Comparison of ENCODE assay signal across 1 cellular context in the genomic region with DNA sequence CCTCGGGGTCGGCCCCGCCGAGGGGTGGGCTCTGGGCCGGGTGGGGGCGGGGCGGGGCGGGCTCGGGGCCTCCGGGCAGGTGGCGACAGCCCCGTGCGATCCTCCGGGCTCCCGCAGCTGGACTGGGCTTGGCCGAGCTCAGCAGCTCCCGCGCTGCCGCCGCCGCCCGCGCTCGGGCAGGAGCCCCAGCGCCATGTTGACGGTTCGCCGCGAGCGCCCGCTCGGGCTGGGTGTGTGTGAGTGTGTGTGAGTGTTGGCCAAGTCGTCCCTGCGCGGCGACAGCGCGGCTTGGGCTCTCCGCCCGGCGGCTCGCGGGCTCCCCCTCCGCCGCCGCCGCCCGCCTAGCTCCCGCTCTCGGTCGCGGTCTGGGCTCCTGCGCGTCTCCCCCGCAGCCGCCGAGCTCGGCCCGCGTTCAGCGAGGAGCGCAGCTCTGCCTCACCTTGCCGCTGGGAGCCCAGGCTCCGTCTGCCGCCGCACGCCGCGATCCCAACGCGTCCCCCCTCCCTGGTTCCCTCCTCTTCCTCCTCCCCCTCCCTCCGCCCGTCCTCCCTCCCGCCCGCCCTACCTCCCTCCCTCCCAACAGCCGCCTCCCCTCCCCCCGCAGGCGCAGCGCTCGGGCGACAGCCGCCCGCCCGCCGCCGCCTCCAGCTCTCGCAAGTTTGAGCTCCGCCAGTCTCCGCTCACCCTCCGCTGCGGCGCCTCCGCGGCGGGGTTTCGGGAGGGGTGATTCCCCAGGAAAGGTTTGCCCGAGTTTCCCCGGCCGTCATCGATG.
TF ChIP-seq lines count a peak whose summit lies in the region.

A gene (minus strand): TSS at position 467 of the 772 bp plus-strand sequence. CDS start 20,029 bp downstream, outside the sequence.

TF ChIP-seq in GM12878, 131 proteins besides CTCF, POLR2A, EP300 and RAD21 (continued from another document):
- TF ChIP-seq, protein P1, sequence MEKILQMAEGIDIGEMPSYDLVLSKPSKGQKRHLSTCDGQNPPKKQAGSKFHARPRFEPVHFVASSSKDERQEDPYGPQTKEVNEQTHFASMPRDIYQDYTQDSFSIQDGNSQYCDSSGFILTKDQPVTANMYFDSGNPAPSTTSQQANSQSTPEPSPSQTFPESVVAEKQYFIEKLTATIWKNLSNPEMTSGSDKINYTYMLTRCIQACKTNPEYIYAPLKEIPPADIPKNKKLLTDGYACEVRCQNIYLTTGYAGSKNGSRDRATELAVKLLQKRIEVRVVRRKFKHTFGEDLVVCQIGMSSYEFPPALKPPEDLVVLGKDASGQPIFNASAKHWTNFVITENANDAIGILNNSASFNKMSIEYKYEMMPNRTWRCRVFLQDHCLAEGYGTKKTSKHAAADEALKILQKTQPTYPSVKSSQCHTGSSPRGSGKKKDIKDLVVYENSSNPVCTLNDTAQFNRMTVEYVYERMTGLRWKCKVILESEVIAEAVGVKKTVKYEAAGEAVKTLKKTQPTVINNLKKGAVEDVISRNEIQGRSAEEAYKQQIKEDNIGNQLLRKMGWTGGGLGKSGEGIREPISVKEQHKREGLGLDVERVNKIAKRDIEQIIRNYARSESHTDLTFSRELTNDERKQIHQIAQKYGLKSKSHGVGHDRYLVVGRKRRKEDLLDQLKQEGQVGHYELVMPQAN (conservative IDR thresholded peaks at IDR 0.05), result peak; percentile 40; the same call in 1 of the 2 replicates
- TF ChIP-seq NR2C2 (IDR thresholded peaks at IDR 0.05; ENCODE audit: borderline replicate concordance, control insufficient read depth, insufficient read length, low read depth), result no peak
- no peak for TF ChIP-seq PML (IDR thresholded peaks at IDR 0.05; ENCODE audit: low read length)
- TF ChIP-seq EGR1 (IDR thresholded peaks at IDR 0.05; ENCODE audit: borderline replicate concordance in 1 of 2, low read depth in 2 of 2, low read length in 2 of 2), result peak in 1 of 2 experiments; percentile 9; a peak in 1 of 3 replicates
- TF ChIP-seq POLR2AphosphoS5 (IDR thresholded peaks at IDR 0.05; ENCODE audit: low read length), result peak; percentile 75; the same call in 1 of the 2 replicates
- TF ChIP-seq HCFC1 (IDR thresholded peaks at IDR 0.05; ENCODE audit: low read length), result no peak
- no peak for TF ChIP-seq SIN3A (IDR thresholded peaks at IDR 0.05; ENCODE audit: low read depth, low read length)
- no peak for TF ChIP-seq SIX5 (IDR thresholded peaks at IDR 0.05; ENCODE audit: low read depth, low read length, severe bottlenecking)
- TF ChIP-seq, protein P2, sequence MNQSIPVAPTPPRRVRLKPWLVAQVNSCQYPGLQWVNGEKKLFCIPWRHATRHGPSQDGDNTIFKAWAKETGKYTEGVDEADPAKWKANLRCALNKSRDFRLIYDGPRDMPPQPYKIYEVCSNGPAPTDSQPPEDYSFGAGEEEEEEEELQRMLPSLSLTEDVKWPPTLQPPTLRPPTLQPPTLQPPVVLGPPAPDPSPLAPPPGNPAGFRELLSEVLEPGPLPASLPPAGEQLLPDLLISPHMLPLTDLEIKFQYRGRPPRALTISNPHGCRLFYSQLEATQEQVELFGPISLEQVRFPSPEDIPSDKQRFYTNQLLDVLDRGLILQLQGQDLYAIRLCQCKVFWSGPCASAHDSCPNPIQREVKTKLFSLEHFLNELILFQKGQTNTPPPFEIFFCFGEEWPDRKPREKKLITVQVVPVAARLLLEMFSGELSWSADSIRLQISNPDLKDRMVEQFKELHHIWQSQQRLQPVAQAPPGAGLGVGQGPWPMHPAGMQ (IDR thresholded peaks at IDR 0.05; ENCODE audit: borderline replicate concordance), result no peak
- 0 out of 2 replicates have a peak, but pooled peaks have one; percentile 24 for TF ChIP-seq TAF1 (IDR thresholded peaks at IDR 0.05; ENCODE audit: borderline replicate concordance, low read depth, low read length)
- TF ChIP-seq BHLHE40 (IDR thresholded peaks at IDR 0.05; ENCODE audit: borderline replicate concordance in 1 of 2, low read depth in 2 of 2, low read length in 1 of 2), result peak in 1 of 2 experiments; percentile 51; a peak in 2 of 4 replicates
- peak; percentile 56; the same call in 1 of the 2 replicates for TF ChIP-seq DPF2 (IDR thresholded peaks at IDR 0.05)
- peak; percentile 86 for TF ChIP-seq YY1 (IDR thresholded peaks at IDR 0.05; ENCODE audit: low read depth, low read length)
- 0 out of 2 replicates have a peak, but pooled peaks have one; percentile 27 for TF ChIP-seq TCF12 (IDR thresholded peaks at IDR 0.05; ENCODE audit: low read depth, low read length)
- TF ChIP-seq ZNF217 (IDR thresholded peaks at IDR 0.05), result 0 out of 2 replicates have a peak, but pooled peaks have one; percentile 33
- TF ChIP-seq LARP7 (IDR thresholded peaks at IDR 0.05), result peak; percentile 63; the same call in 1 of the 2 replicates
- TF ChIP-seq TCF3 (IDR thresholded peaks at IDR 0.05; ENCODE audit: borderline replicate concordance, insufficient read depth, low read depth, low read length), result peak; percentile 78; the same call in 1 of the 2 replicates
- no peak for TF ChIP-seq MTA3 (IDR thresholded peaks at IDR 0.05; ENCODE audit: borderline replicate concordance, low read length)
- peak; percentile 63 for TF ChIP-seq IKZF1 (conservative IDR thresholded peaks at IDR 0.05)
- TF ChIP-seq ZBED1 (IDR thresholded peaks at IDR 0.05; ENCODE audit: borderline replicate concordance), result no peak
- TF ChIP-seq, protein P3, sequence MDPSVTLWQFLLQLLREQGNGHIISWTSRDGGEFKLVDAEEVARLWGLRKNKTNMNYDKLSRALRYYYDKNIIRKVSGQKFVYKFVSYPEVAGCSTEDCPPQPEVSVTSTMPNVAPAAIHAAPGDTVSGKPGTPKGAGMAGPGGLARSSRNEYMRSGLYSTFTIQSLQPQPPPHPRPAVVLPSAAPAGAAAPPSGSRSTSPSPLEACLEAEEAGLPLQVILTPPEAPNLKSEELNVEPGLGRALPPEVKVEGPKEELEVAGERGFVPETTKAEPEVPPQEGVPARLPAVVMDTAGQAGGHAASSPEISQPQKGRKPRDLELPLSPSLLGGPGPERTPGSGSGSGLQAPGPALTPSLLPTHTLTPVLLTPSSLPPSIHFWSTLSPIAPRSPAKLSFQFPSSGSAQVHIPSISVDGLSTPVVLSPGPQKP (IDR thresholded peaks at IDR 0.05; ENCODE audit: low read depth, low read length), result no peak
